Comparison of ENCODE assay signal across 20 cellular contexts in the genomic region with DNA sequence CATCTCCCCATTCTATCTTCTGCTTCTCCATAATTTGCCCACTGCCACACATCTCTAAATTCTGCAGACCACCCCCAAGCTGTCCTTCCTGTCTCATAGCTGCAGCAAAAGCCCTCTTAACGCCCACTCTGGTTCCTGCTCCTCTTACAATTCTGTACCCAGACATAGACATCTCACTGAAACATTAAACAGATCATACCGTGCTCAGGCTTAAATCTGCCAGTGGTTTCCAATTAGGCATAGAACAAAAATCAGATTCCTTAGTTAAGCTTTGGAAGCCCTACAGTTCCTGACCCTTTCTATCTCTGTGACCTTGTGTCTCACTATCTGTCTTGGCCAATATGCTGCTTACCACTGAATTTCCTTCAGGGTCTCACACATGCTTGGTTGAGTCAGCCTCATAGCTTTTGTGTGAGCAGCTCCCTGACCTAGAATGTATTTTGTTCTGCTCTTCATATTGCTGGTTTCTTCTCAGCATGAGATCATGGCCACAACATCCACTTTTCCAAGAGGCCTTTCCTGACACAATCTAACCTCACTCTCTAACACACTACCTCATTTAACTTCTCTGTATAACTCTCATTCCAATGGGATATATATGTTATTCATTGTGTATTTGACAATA.
DNase-seq lines count a peak whose midpoint lies in the region; ATAC-seq, FAIRE-seq and TF ChIP-seq lines count a peak whose summit lies in the region.
"Had no signal": no experiment of that assay in that cellular context is flagged by ENCODE, and none has a peak within 500 bp of the region (broad histone marks: within the 10 kb centered on the region; RNA-seq: fewer than 3 reads in every experiment).

No MANE protein-coding gene starts in this region.

- H2AFZ ChIP-seq in GM23338 (no peak overlapping the region), astrocyte (ENCODE audit: low read depth, low read length) (no peak overlapping the region), mesenchymal stem cell (ENCODE audit: low read depth, low read length) (no peak overlapping the region)

- H3K79me2 ChIP-seq in GM23338 (replicated peaks; ENCODE audit: insufficient read depth) (no peaks in the 10 kb centered on the region), astrocyte (ENCODE audit: insufficient read depth, low read length) (no peaks in the 10 kb centered on the region)

- H2BK12ac ChIP-seq in mesenchymal stem cell (ENCODE audit: low read length in 2 of 2), result no peak overlapping the region

- H3K36me3 Mint-ChIP-seq in GM23338 (ENCODE audit: low read depth), result peaks cover 2% of the 10 kb centered on the region; the same call in 1 of the 3 replicates
- no peaks in the 10 kb centered on the region for H3K36me3 Mint-ChIP-seq in astrocyte (ENCODE audit: low read depth, unreplicated experiment)
- H3K36me3 Mint-ChIP-seq: CD8-positive, alpha-beta T cell; IgD-negative memory B cell had no signal

- no peak for ATAC-seq in GM23338
- ATAC-seq in omental fat pad (ENCODE audit: low FRiP score), result no peak
- ATAC-seq in HG03342 (IDR thresholded peaks at IDR 0.05; ENCODE audit: unreplicated experiment), result no peak
- no peak for ATAC-seq in GM19455 (IDR thresholded peaks at IDR 0.05; ENCODE audit: unreplicated experiment)
- ATAC-seq: CD8-positive, alpha-beta T cell had no signal

- no peak overlapping the region for H2AK5ac ChIP-seq in mesenchymal stem cell (ENCODE audit: low read length, severe bottlenecking)

- no peak overlapping the region for H3K27ac ChIP-seq in GM23338 (ENCODE audit: low read depth)
- H3K27ac ChIP-seq in astrocyte (ENCODE audit: low read depth, low read length), result no peak overlapping the region
- H3K27ac ChIP-seq in mesenchymal stem cell (ENCODE audit: low read length, poor library complexity, severe bottlenecking), result no peak overlapping the region
- no peak overlapping the region for H3K27ac ChIP-seq in spleen

- no peaks in the 10 kb centered on the region for H3K36me3 ChIP-seq in GM23338 (ENCODE audit: insufficient read depth)
- H3K36me3 ChIP-seq in astrocyte (ENCODE audit: insufficient read depth, low read length), result no peaks in the 10 kb centered on the region
- H3K36me3 ChIP-seq in mesenchymal stem cell (ENCODE audit: control insufficient read depth in 1 of 2, insufficient read depth in 2 of 2, low read depth in 1 of 2, low read length in 2 of 2), result no peaks in the 10 kb centered on the region
- H3K36me3 ChIP-seq in spleen, result no peaks in the 10 kb centered on the region

- no peaks in the 10 kb centered on the region for H3K9me3 ChIP-seq in astrocyte (ENCODE audit: insufficient read depth, low read depth, low read length)
- no peaks in the 10 kb centered on the region for H3K9me3 ChIP-seq in mesenchymal stem cell (ENCODE audit: control insufficient read depth, low read length)
- H3K9me3 ChIP-seq in spleen, result no peaks in the 10 kb centered on the region

- H3K27ac Mint-ChIP-seq in GM23338, result peak overlapping the region; percentile 30; the same call in 1 of the 2 replicates
- H3K27ac Mint-ChIP-seq in astrocyte (ENCODE audit: unreplicated experiment), result peak overlapping the region; percentile 48
- H3K27ac Mint-ChIP-seq: CD8-positive, alpha-beta T cell; IgD-negative memory B cell had no signal

- H3K9me3 Mint-ChIP-seq in GM23338, result no peaks in the 10 kb centered on the region
- peaks cover 5% of the 10 kb centered on the region for H3K9me3 Mint-ChIP-seq in astrocyte (ENCODE audit: unreplicated experiment)

- TF ChIP-seq CTCF in GM23338 (conservative IDR thresholded peaks at IDR 0.05; ENCODE audit: low read depth in 2 of 2) (no peak), astrocyte (IDR thresholded peaks at IDR 0.05; ENCODE audit: insufficient read depth, low read depth, low read length) (no peak), omental fat pad (IDR thresholded peaks at IDR 0.05) (no peak), spleen (IDR thresholded peaks at IDR 0.05 in 8 of 11, conservative IDR thresholded peaks at IDR 0.05 in 3 of 11) (no peak)

- H2BK5ac ChIP-seq in mesenchymal stem cell (ENCODE audit: low read depth, low read length, poor library complexity, severe bottlenecking), result no peak overlapping the region

- peaks cover 8% of the 10 kb centered on the region; the same call in 1 of the 2 replicates for H3K9me2 ChIP-seq in GM23338 (ENCODE audit: insufficient read depth)

- no peaks in the 10 kb centered on the region for H3K27me3 Mint-ChIP-seq in GM23338 (ENCODE audit: insufficient read depth, low read depth, poor library complexity)
- H3K27me3 Mint-ChIP-seq in astrocyte (ENCODE audit: low read depth, unreplicated experiment), result no peaks in the 10 kb centered on the region

- H3K4me3 ChIP-seq in GM23338 (no peak overlapping the region), astrocyte (ENCODE audit: insufficient read depth, low read depth, low read length) (no peak overlapping the region), mesenchymal stem cell (ENCODE audit: insufficient read depth in 1 of 2, low read depth in 1 of 2, low read length in 2 of 2) (no peak overlapping the region), spleen (no peak overlapping the region)

- no peak overlapping the region for H3K23ac ChIP-seq in mesenchymal stem cell (ENCODE audit: low read length in 2 of 2)

- no peaks in the 10 kb centered on the region for H4K20me1 ChIP-seq in GM23338 (replicated peaks; ENCODE audit: insufficient read depth)
- no peaks in the 10 kb centered on the region for H4K20me1 ChIP-seq in astrocyte (ENCODE audit: insufficient read depth, low read length)

- no peaks in the 10 kb centered on the region for H3K27me3 ChIP-seq in GM23338 (ENCODE audit: insufficient read depth)
- H3K27me3 ChIP-seq in astrocyte (ENCODE audit: insufficient read depth, low read length), result no peaks in the 10 kb centered on the region
- no peaks in the 10 kb centered on the region for H3K27me3 ChIP-seq in mesenchymal stem cell (ENCODE audit: control insufficient read depth in 1 of 2, insufficient read depth in 1 of 2, low read length in 2 of 2)
- peaks cover 0 to 8% (median 0%) of the 10 kb centered on the region in 7 donors for H3K27me3 ChIP-seq in spleen (replicated peaks in 1 of 7)

- H3K4me1 ChIP-seq in GM23338 (ENCODE audit: insufficient read depth) (0 out of 2 replicates have a peak, but pooled peaks cover 3% of the 10 kb centered on the region), astrocyte (ENCODE audit: insufficient read depth, low read length) (no peaks in the 10 kb centered on the region), mesenchymal stem cell (ENCODE audit: control insufficient read depth, insufficient read depth, low read depth, low read length) (no peaks in the 10 kb centered on the region), spleen (peaks cover 0 to 5% (median 0%) of the 10 kb centered on the region in 6 donors)

- FAIRE-seq in astrocyte (lab: Jason Lieb, UNC), result peak; percentile 17
- FAIRE-seq: G401.6, GM12892 had no signal

- WGBS in mesenchymal stem cell, result 60% methylated on average over 2 of the region's 2 CpGs
- WGBS in spleen, 5 donors, result 78 to 83% (median 81%) methylated on average over 2 of the region's 2 CpGs

- DNase-seq in GM23338 (ENCODE audit: low spot score), result no peak
- DNase-seq in astrocyte (ENCODE audit: low read depth), result peak; percentile 4
- DNase-seq in mesenchymal stem cell, result peak; percentile 3
- DNase-seq in omental fat pad (ENCODE audit: low spot score), result no peak
- DNase-seq in spleen, result no peak
- DNase-seq: AML-193; C1 segment of cervical spinal cord; CD8-positive, alpha-beta T cell; DND-41; NCI-H1105; NCI-H146; NCI-H2029 treated with DMSO at 0.1 percent for 48 hours; NCI-H226; NCI-H510A treated with DMSO at 0.1 percent for 48 hours; NCI-H748 treated with DMSO at 0.1 percent for 48 hours had no signal

- no peak overlapping the region for H2BK15ac ChIP-seq in mesenchymal stem cell (ENCODE audit: low read depth, poor library complexity, severe bottlenecking)

- no peak overlapping the region for H3K14ac ChIP-seq in mesenchymal stem cell (ENCODE audit: low read length in 2 of 2)

- no peak overlapping the region for H4K8ac ChIP-seq in mesenchymal stem cell (ENCODE audit: low read length)

- intact Hi-C loops in spleen (cut with DNase I; ENCODE audit: low total_unique reads), result no loop called here

- no peak overlapping the region for H3K4me2 ChIP-seq in GM23338
- no peak overlapping the region for H3K4me2 ChIP-seq in astrocyte (ENCODE audit: low read length)
- no peak overlapping the region for H3K4me2 ChIP-seq in mesenchymal stem cell (ENCODE audit: low read length, poor library complexity, severe bottlenecking)

- H3K79me1 ChIP-seq in mesenchymal stem cell (replicated peaks; ENCODE audit: low read length, poor library complexity, severe bottlenecking), result no peaks in the 10 kb centered on the region

- H3K4me1 Mint-ChIP-seq in GM23338 (no peaks in the 10 kb centered on the region), astrocyte (ENCODE audit: low read depth, unreplicated experiment) (peaks cover 31% of the 10 kb centered on the region)
- H3K4me1 Mint-ChIP-seq: IgD-negative memory B cell had no signal

- no peak overlapping the region for H3K4ac ChIP-seq in mesenchymal stem cell (ENCODE audit: low read depth in 1 of 2, low read length in 2 of 2)

- H3K4me3 Mint-ChIP-seq in GM23338 (no peak overlapping the region), astrocyte (ENCODE audit: unreplicated experiment) (no peak overlapping the region)
- H3K4me3 Mint-ChIP-seq: CD8-positive, alpha-beta T cell; IgD-negative memory B cell had no signal

- H2BK120ac ChIP-seq in mesenchymal stem cell (ENCODE audit: low read depth, low read length), result no peak overlapping the region

- no peaks in the 10 kb centered on the region for H3F3A ChIP-seq in GM23338 (replicated peaks; ENCODE audit: low read depth)

- TF ChIP-seq POLR2A in spleen (IDR thresholded peaks at IDR 0.05), result no peak

- H4K91ac ChIP-seq in mesenchymal stem cell (ENCODE audit: low read length), result no peak overlapping the region

- H3K9ac ChIP-seq in astrocyte (ENCODE audit: low read length) (no peak overlapping the region), mesenchymal stem cell (ENCODE audit: low read length) (no peak overlapping the region)

- no peak overlapping the region for H3K18ac ChIP-seq in mesenchymal stem cell (ENCODE audit: low read depth in 1 of 2, low read length in 2 of 2)

TF ChIP-seq in GM23338, 12 proteins besides CTCF, POLR2A, EP300 and RAD21:
- TF ChIP-seq STAT1 (IDR thresholded peaks at IDR 0.05; ENCODE audit: unreplicated experiment) (no peak), ZNF331 (CRISPR knock-in tag; IDR thresholded peaks at IDR 0.05; ENCODE audit: low read depth) (no peak), JUNB (IDR thresholded peaks at IDR 0.05; ENCODE audit: unreplicated experiment) (no peak)
TF ChIP-seq in GM23338: peak in this region for 0.

Comparison
In these comparisons a context has a peak if more than half of its experiments do, and no peak if none do; other contexts are left out.
1. DNase-seq: peak in astrocyte (single experiment) and mesenchymal stem cell (single experiment); none in GM23338 (single experiment), omental fat pad (single experiment) and spleen (single experiment).